Comparison of ENCODE assay signal across 25 cellular contexts in genomic region chr5:143139585-143139984, GRCh38.
"Had no signal": no experiment of that assay in that cellular context is flagged by ENCODE, and none has a peak within 500 bp of the region (broad histone marks: within the 10 kb centered on the region; RNA-seq: fewer than 3 reads in every experiment).

No MANE protein-coding gene starts in this region.

- H3K27me3 ChIP-seq: adrenal gland, body of pancreas, left lung, right lobe of liver, uterus had no signal

- H3K27ac ChIP-seq: adrenal gland, left lung, right lobe of liver, skin epidermis, uterus had no signal

- H3K4me1 ChIP-seq: adrenal gland, uterus had no signal

- H3K9me3 ChIP-seq: adrenal gland, body of pancreas, left lung, mucosa of descending colon, right lobe of liver, uterus had no signal

- DNase-seq: activated CD4-positive, alpha-beta T cell treated with anti-CD3 and anti-CD28 coated beads for 36 hours; activated CD4-positive, CD25-positive, alpha-beta regulatory T cell; activated CD8-positive, alpha-beta memory T cell treated with anti-CD3 and anti-CD28 coated beads, Interleukin-2, amount 10 ng/mL, durations not matched to agents 7 days and 5 days; activated CD8-positive, alpha-beta T cell treated with anti-CD3 and anti-CD28 coated beads, Interleukin-2, amount 10 ng/mL, durations not matched to agents 7 days and 5 days; activated naive CD4-positive, alpha-beta T cell treated with Interleukin-2 at 50 U/mL for 16 hours; activated T-cell treated with anti-CD3 and anti-CD28 coated beads, Interleukin-2, amount 50 U/mL, for 72 hours; adrenal gland; aorta; body of pancreas; cortex of kidney; effector memory CD8-positive, alpha-beta T cell; erythroblast; head of caudate nucleus; kidney glomerular epithelial cell; left lung; mucosa of descending colon; right lobe of liver; stimulated activated CD4-positive, alpha-beta T cell treated with anti-CD3 and anti-CD28 coated beads, Interleukin-4, amount 100 ng/mL, for 24 hours; stimulated activated naive CD8-positive, alpha-beta T cell treated with anti-CD3 and anti-CD28 coated beads, Interleukin-15, amount 100 ng/mL, for 72 hours; substantia nigra; T-helper 2 cell; uterus had no signal

- H3K36me3 ChIP-seq: adrenal gland, right lobe of liver, uterus had no signal

- ATAC-seq: activated CD4-positive, alpha-beta T cell treated with anti-CD3 and anti-CD28 coated beads for 36 hours; activated CD8-positive, alpha-beta memory T cell treated with anti-CD3 and anti-CD28 coated beads, Interleukin-2, amount 10 ng/mL, durations not matched to agents 7 days and 5 days; activated CD8-positive, alpha-beta T cell treated with anti-CD3 and anti-CD28 coated beads, Interleukin-2, amount 10 ng/mL, durations not matched to agents 7 days and 5 days; activated T-cell treated with anti-CD3 and anti-CD28 coated beads, Interleukin-2, amount 50 U/mL, for 72 hours; body of pancreas; effector memory CD8-positive, alpha-beta T cell; left lung; mucosa of descending colon; natural killer cell treated with Interleukin-12 subunit alpha and Interleukin-12 subunit beta and Interleukin-15 and Interleukin-18, amount 100 ng/mL, for 72 hours; right lobe of liver; stimulated activated effector memory CD8-positive, alpha-beta T cell treated with anti-CD3 and anti-CD28 coated beads, Interleukin-12 subunit alpha, Interleukin-12 subunit beta, amount 100 ng/mL, for 72 hours; stimulated activated naive CD8-positive, alpha-beta T cell treated with anti-CD3 and anti-CD28 coated beads, Interleukin-15, amount 100 ng/mL, for 72 hours had no signal

- H3K4me3 ChIP-seq: adrenal gland, body of pancreas, left lung, mucosa of descending colon, right lobe of liver, skin epidermis, uterus had no signal
